In genomic region chr20:62898970-62899632, GRCh38 we compare ENCODE assay signal across 1 cellular context.
TF ChIP-seq lines count a peak whose summit lies in the region.

No MANE protein-coding gene starts in this region.

TF ChIP-seq in HepG2, 621 proteins besides CTCF, POLR2A, EP300 and RAD21 (continues in another document):
- TF ChIP-seq YEATS4 (CRISPR knock-in tag; IDR thresholded peaks at IDR 0.05; ENCODE audit: borderline replicate concordance): no peak
- TF ChIP-seq ZNF879 (CRISPR knock-in tag; IDR thresholded peaks at IDR 0.05): 0 out of 2 replicates have a peak, but pooled peaks have one; percentile 53
- TF ChIP-seq GRHL1 (CRISPR knock-in tag; conservative IDR thresholded peaks at IDR 0.05): no peak
- TF ChIP-seq FOXA1 (IDR thresholded peaks at IDR 0.05): no peak
- TF ChIP-seq FOXA1 (CRISPR knock-in tag; IDR thresholded peaks at IDR 0.05): no peak
- no peak for TF ChIP-seq ZKSCAN1 (IDR thresholded peaks at IDR 0.05; ENCODE audit: low read length)
- TF ChIP-seq PPARG (CRISPR knock-in tag; conservative IDR thresholded peaks at IDR 0.05): no peak
- no peak for TF ChIP-seq ZNF646 (CRISPR knock-in tag; IDR thresholded peaks at IDR 0.05)
- TF ChIP-seq PHF8 (CRISPR knock-in tag; IDR thresholded peaks at IDR 0.05): no peak
- TF ChIP-seq ZNF75D (CRISPR knock-in tag; IDR thresholded peaks at IDR 0.05; ENCODE audit: borderline replicate concordance): no peak
- TF ChIP-seq RAD51 (IDR thresholded peaks at IDR 0.05; ENCODE audit: borderline replicate concordance): no peak
- no peak for TF ChIP-seq ZFP1 (CRISPR knock-in tag; IDR thresholded peaks at IDR 0.05)
- TF ChIP-seq SP1 (IDR thresholded peaks at IDR 0.05): no peak
- no peak for TF ChIP-seq SP1 (CRISPR knock-in tag; IDR thresholded peaks at IDR 0.05)
- TF ChIP-seq ZMYM2 (CRISPR knock-in tag; IDR thresholded peaks at IDR 0.05): no peak
- TF ChIP-seq MEF2D (CRISPR knock-in tag; IDR thresholded peaks at IDR 0.05): no peak
- no peak for TF ChIP-seq HNF1B (CRISPR knock-in tag; IDR thresholded peaks at IDR 0.05)
- TF ChIP-seq SMC3 (IDR thresholded peaks at IDR 0.05; ENCODE audit: low read length): no peak
- no peak for TF ChIP-seq POGZ (CRISPR knock-in tag; IDR thresholded peaks at IDR 0.05)
- peak; percentile 76 for TF ChIP-seq AGO2 (optimal IDR thresholded peaks at IDR 0.05; ENCODE audit: low read depth, low read length)
- 0 out of 2 replicates have a peak, but pooled peaks have one; percentile 50 for TF ChIP-seq ZNF224 (CRISPR knock-in tag; IDR thresholded peaks at IDR 0.05)
- TF ChIP-seq ZNF205 (CRISPR knock-in tag; IDR thresholded peaks at IDR 0.05): no peak
- no peak for TF ChIP-seq ZNF652 (CRISPR knock-in tag; IDR thresholded peaks at IDR 0.05; ENCODE audit: borderline replicate concordance, low read depth)
- no peak for TF ChIP-seq ZKSCAN5 (CRISPR knock-in tag; IDR thresholded peaks at IDR 0.05)
- TF ChIP-seq ZNF83 (CRISPR knock-in tag; IDR thresholded peaks at IDR 0.05; ENCODE audit: borderline replicate concordance): no peak
- no peak; the same call in 1 of the 2 replicates for TF ChIP-seq HINFP (CRISPR knock-in tag; IDR thresholded peaks at IDR 0.05; ENCODE audit: low read depth)
- TF ChIP-seq ZSCAN21 (CRISPR knock-in tag; IDR thresholded peaks at IDR 0.05; ENCODE audit: borderline replicate concordance): no peak
- TF ChIP-seq ZNF607 (CRISPR knock-in tag; IDR thresholded peaks at IDR 0.05; ENCODE audit: borderline replicate concordance): no peak
- no peak for TF ChIP-seq UBTF (CRISPR knock-in tag; IDR thresholded peaks at IDR 0.05)
- TF ChIP-seq GABPA (IDR thresholded peaks at IDR 0.05; ENCODE audit: low read depth, low read length): no peak
- TF ChIP-seq GABPA (CRISPR knock-in tag; IDR thresholded peaks at IDR 0.05; ENCODE audit: low read depth): no peak
- no peak for TF ChIP-seq NFYC (CRISPR knock-in tag; IDR thresholded peaks at IDR 0.05)
- TF ChIP-seq ARID4A (CRISPR knock-in tag; IDR thresholded peaks at IDR 0.05; ENCODE audit: borderline replicate concordance): no peak
- TF ChIP-seq CCDC6 (CRISPR knock-in tag; IDR thresholded peaks at IDR 0.05): peak; percentile 8; the same call in 1 of the 2 replicates
- no peak for TF ChIP-seq ZBTB43 (CRISPR knock-in tag; conservative IDR thresholded peaks at IDR 0.05)
- no peak for TF ChIP-seq ZNF615 (CRISPR knock-in tag; IDR thresholded peaks at IDR 0.05; ENCODE audit: borderline replicate concordance)
- 0 out of 2 replicates have a peak, but pooled peaks have one; percentile 17 for TF ChIP-seq ARNTL (CRISPR knock-in tag; IDR thresholded peaks at IDR 0.05)
- no peak for TF ChIP-seq ZNF281 (CRISPR knock-in tag; IDR thresholded peaks at IDR 0.05; ENCODE audit: borderline replicate concordance)
